ENCODE assay signal across 11 cellular contexts in the genomic region with DNA sequence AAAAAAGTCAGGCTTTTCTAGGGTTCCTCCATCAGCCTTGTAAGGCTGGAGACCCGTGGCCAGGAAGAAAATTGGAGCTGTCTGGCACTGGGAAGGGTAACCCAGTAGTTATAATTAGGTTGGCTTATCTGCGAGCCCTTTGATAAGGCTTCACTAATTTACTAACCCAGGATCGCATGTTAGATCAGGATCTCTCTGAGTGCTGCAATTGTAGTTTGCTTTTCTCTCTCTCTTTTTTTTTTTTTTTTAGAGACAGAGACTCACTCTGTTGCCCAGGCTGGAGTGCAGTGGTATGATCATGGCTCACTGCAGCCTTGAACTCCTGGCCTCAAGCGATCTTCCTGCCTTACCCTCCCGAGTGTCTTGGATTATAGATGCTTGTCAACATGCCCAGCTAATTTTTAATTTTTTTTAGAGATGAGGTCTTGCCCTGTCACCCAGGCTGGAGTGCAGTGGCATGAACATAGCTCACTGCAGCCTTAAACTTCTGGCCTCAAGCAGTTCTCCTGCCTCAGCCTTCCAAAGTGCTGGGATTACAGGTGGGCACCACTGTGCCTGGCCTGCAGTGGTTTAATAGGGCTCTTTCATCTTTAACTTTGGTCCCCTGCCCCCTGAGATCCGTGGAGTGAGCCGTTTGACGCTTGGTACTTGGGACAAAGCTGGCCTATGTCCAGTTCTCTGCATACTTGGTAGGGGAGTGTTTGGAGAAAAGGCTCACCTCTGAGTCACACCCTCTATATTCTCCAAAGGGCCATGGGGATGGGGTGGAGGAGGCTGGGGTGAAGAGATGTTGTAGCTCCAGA.
A peak's percentile ranks its signal among the peaks of the same experiment; 100 is the strongest.
DNase-seq lines count a peak whose midpoint lies in the region; ATAC-seq and TF ChIP-seq lines count a peak whose summit lies in the region.
"Had no signal": no experiment of that assay in that cellular context is flagged by ENCODE, and none has a peak within 500 bp of the region (broad histone marks: within the 10 kb centered on the region; RNA-seq: fewer than 3 reads in every experiment).

No MANE protein-coding gene starts in this region.

- peaks cover 39% of the 10 kb centered on the region for H3K4me1 Mint-ChIP-seq in stimulated activated memory B cell treated with anti-CD40 and anti-IgM and Interleukin-4, amounts not matched to agents 10 μg/mL and 1 μg/mL and 100 μg/mL, for 72 hours

- no peak overlapping the region for H3K4me3 Mint-ChIP-seq in stimulated activated memory B cell treated with anti-CD40 and anti-IgM and Interleukin-4, amounts not matched to agents 10 μg/mL and 1 μg/mL and 100 μg/mL, for 72 hours
- H3K4me3 Mint-ChIP-seq: memory B cell had no signal

- H3K27me3 Mint-ChIP-seq in stimulated activated memory B cell treated with anti-CD40 and anti-IgM and Interleukin-4, amounts not matched to agents 10 μg/mL and 1 μg/mL and 100 μg/mL, for 72 hours: no peaks in the 10 kb centered on the region
- H3K27me3 Mint-ChIP-seq: memory B cell had no signal

- DNase-seq in DMS 273 (lab: John Stamatoyannopoulos, UW; ENCODE audit: unreplicated experiment) (peak; percentile 43), DMS 273 treated with DMSO at 0.1 percent for 48 hours (lab: John Stamatoyannopoulos, UW) (no peak), NCI-H69 (lab: John Stamatoyannopoulos, UW) (peak; percentile 27), epithelial cell of esophagus (ENCODE audit: low read depth) (peak; percentile 85), retinal pigment epithelial cell (ENCODE audit: low read depth) (peak; percentile 87), Kasumi-1 (lab: John Stamatoyannopoulos, UW) (no peak), NCI-H1105 treated with DMSO at 0.1 percent for 48 hours (lab: John Stamatoyannopoulos, UW) (no peak)
- DNase-seq: central memory CD4-positive, alpha-beta T cell; NCI-H1694 treated with DMSO at 0.1 percent for 48 hours had no signal

- ATAC-seq in stimulated activated memory B cell treated with anti-CD40 and anti-IgM and Interleukin-4, amounts not matched to agents 10 μg/mL and 1 μg/mL and 100 μg/mL, for 72 hours: no peak

- H3K9me3 Mint-ChIP-seq in stimulated activated memory B cell treated with anti-CD40 and anti-IgM and Interleukin-4, amounts not matched to agents 10 μg/mL and 1 μg/mL and 100 μg/mL, for 72 hours: peaks cover 13% of the 10 kb centered on the region

- TF ChIP-seq CTCF in epithelial cell of esophagus (IDR thresholded peaks at IDR 0.05; ENCODE audit: insufficient read depth, low read depth, low read length, missing control alignments): no peak
- no peak for TF ChIP-seq CTCF in retinal pigment epithelial cell (conservative IDR thresholded peaks at IDR 0.05; ENCODE audit: low read depth, low read length)

- no peak overlapping the region for H3K27ac Mint-ChIP-seq in stimulated activated memory B cell treated with anti-CD40 and anti-IgM and Interleukin-4, amounts not matched to agents 10 μg/mL and 1 μg/mL and 100 μg/mL, for 72 hours

- no peak overlapping the region for H3K4me3 ChIP-seq in epithelial cell of esophagus (ENCODE audit: low read length)
- H3K4me3 ChIP-seq in retinal pigment epithelial cell (ENCODE audit: low read length): no peak overlapping the region

- H3K36me3 Mint-ChIP-seq in stimulated activated memory B cell treated with anti-CD40 and anti-IgM and Interleukin-4, amounts not matched to agents 10 μg/mL and 1 μg/mL and 100 μg/mL, for 72 hours: peaks cover 44% of the 10 kb centered on the region

Comparison
In these comparisons a context has a peak if more than half of its experiments do, and no peak if none do; other contexts are left out.
1. DNase-seq: peak in DMS 273 (single experiment), NCI-H69 (single experiment), epithelial cell of esophagus (single experiment) and retinal pigment epithelial cell (single experiment); none in DMS 273 treated with DMSO at 0.1 percent for 48 hours (single experiment), Kasumi-1 (0 of 2) and NCI-H1105 treated with DMSO at 0.1 percent for 48 hours (single experiment).